ENCODE assay signal across 15 cellular contexts in the genomic region with DNA sequence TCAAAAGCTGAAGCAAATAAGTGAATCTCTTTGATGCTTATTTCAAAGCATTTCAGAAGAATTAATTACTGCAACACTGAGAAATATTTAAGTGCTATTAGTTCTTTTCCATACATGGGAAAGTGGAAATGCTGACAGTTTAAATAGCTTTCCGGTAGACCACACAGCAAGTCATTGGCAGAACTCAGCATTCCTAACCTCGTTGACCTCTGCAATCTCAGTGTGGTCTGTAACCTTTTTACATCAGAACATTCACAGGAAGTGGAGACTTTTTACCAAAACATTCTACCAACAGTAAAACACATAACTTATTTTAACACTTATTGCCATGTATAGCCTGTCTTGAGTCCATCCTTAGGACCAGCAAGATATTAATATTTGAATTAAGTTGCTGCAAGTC.
DNase-seq lines count a peak whose midpoint lies in the region; ATAC-seq and TF ChIP-seq lines count a peak whose summit lies in the region.
"Had no signal": no experiment of that assay in that cellular context is flagged by ENCODE, and none has a peak within 500 bp of the region (broad histone marks: within the 10 kb centered on the region; RNA-seq: fewer than 3 reads in every experiment).

No MANE protein-coding gene starts in this region.

- DNase-seq in DND-41 (no peak), SJCRH30 (peak; percentile 38 to 62), fibroblast of pulmonary artery (ENCODE audit: low read depth) (peak; percentile 51), nephron progenitor cell (peak; percentile 8)
- DNase-seq in CD4-positive, alpha-beta T cell, result no peak
- DNase-seq in activated CD8-positive, alpha-beta memory T cell treated with anti-CD3 and anti-CD28 coated beads for 24 hours, result no peak
- DNase-seq: ACHN; activated B cell treated with CpG ODN at 0.5 μM for 24 hours; CD8-positive, alpha-beta memory T cell; NCI-H2029 treated with DMSO at 0.1 percent for 48 hours; T-helper 1 cell had no signal

- no peaks in the 10 kb centered on the region for H3K27me3 ChIP-seq in DND-41 (ENCODE audit: insufficient read depth, low read length, poor library complexity)
- H3K27me3 ChIP-seq in SJCRH30, result no peaks in the 10 kb centered on the region
- H3K27me3 ChIP-seq in CD4-positive, alpha-beta T cell (ENCODE audit: control insufficient read depth, insufficient read depth, low read length), result no peaks in the 10 kb centered on the region
- H3K27me3 ChIP-seq: suprapubic skin had no signal

- H3K4me1 Mint-ChIP-seq in nephron progenitor cell, result peaks cover 17% of the 10 kb centered on the region
- no peaks in the 10 kb centered on the region for H3K4me1 Mint-ChIP-seq in CD4-positive, alpha-beta T cell (ENCODE audit: low read depth)
- H3K4me1 Mint-ChIP-seq: activated B cell treated with CpG ODN at 0.5 μM for 24 hours; CD8-positive, alpha-beta memory T cell; memory B cell had no signal

- H3K27ac ChIP-seq in DND-41 (ENCODE audit: low read length) (no peak overlapping the region), SJCRH30 (peak overlapping the region; percentile 28; the same call in 1 of the 2 replicates)
- H3K27ac ChIP-seq in CD4-positive, alpha-beta T cell (ENCODE audit: low read depth, low read length), result no peak overlapping the region
- H3K27ac ChIP-seq: suprapubic skin had no signal

- H3K27me3 Mint-ChIP-seq in nephron progenitor cell (ENCODE audit: low read depth, poor library complexity), result no peaks in the 10 kb centered on the region
- no peaks in the 10 kb centered on the region for H3K27me3 Mint-ChIP-seq in CD4-positive, alpha-beta T cell

- no peaks in the 10 kb centered on the region for H4K20me1 ChIP-seq in DND-41 (ENCODE audit: insufficient read depth, low read length)

- intact Hi-C loops in CD4-positive, alpha-beta T cell (cut with DNase I, micrococcal nuclease), result no loop called here

- no peak for TF ChIP-seq CTCF in DND-41 (IDR thresholded peaks at IDR 0.05; ENCODE audit: borderline replicate concordance, extremely low read depth, low read length, poor library complexity, severe bottlenecking)
- no peak for TF ChIP-seq CTCF in fibroblast of pulmonary artery (IDR thresholded peaks at IDR 0.05; ENCODE audit: low read length, missing control alignments)
- TF ChIP-seq CTCF in nephron progenitor cell (IDR thresholded peaks at IDR 0.05), result no peak
- TF ChIP-seq CTCF in CD4-positive, alpha-beta T cell (IDR thresholded peaks at IDR 0.05), result no peak

- H3K27ac Mint-ChIP-seq in nephron progenitor cell, result no peak overlapping the region
- no peak overlapping the region for H3K27ac Mint-ChIP-seq in CD4-positive, alpha-beta T cell
- H3K27ac Mint-ChIP-seq: activated B cell treated with CpG ODN at 0.5 μM for 24 hours; CD8-positive, alpha-beta memory T cell; memory B cell had no signal

- H3K9me3 ChIP-seq in DND-41 (ENCODE audit: insufficient read depth, low read length, severe bottlenecking), result no peaks in the 10 kb centered on the region
- no peaks in the 10 kb centered on the region for H3K9me3 ChIP-seq in SJCRH30 (replicated peaks)
- H3K9me3 ChIP-seq in CD4-positive, alpha-beta T cell (ENCODE audit: control insufficient read depth, low read length), result no peaks in the 10 kb centered on the region
- H3K9me3 ChIP-seq: suprapubic skin had no signal

- no peak overlapping the region for H3K4me2 ChIP-seq in DND-41 (ENCODE audit: insufficient read depth, low read length)

- H3K4me3 ChIP-seq in DND-41 (ENCODE audit: low read depth in 1 of 2, low read length in 2 of 2) (no peak overlapping the region), SJCRH30 (no peak overlapping the region), fibroblast of pulmonary artery (replicated peaks; ENCODE audit: low read depth, low read length) (no peak overlapping the region)
- H3K4me3 ChIP-seq: suprapubic skin had no signal

- H3K4me1 ChIP-seq in DND-41 (ENCODE audit: insufficient read depth, low read length), result peaks cover 11% of the 10 kb centered on the region
- peaks cover 15% of the 10 kb centered on the region for H3K4me1 ChIP-seq in SJCRH30
- H3K4me1 ChIP-seq: suprapubic skin had no signal

- H3K9ac ChIP-seq in DND-41 (ENCODE audit: low read depth, low read length), result no peak overlapping the region

- ATAC-seq in DND-41 (ENCODE audit: insufficient read depth, low read depth), result peak; percentile 55; the same call in 2 of the 3 replicates
- ATAC-seq in HG02571 (IDR thresholded peaks at IDR 0.05; ENCODE audit: unreplicated experiment), result no peak
- ATAC-seq in GM21360 (IDR thresholded peaks at IDR 0.05; ENCODE audit: unreplicated experiment), result no peak
- no peak for ATAC-seq in CD4-positive, alpha-beta T cell (ENCODE audit: poor library complexity)

- H3K36me3 ChIP-seq in DND-41 (ENCODE audit: insufficient read depth, low read length) (no peaks in the 10 kb centered on the region), SJCRH30 (no peaks in the 10 kb centered on the region)
- H3K36me3 ChIP-seq: suprapubic skin had no signal

- H3K36me3 Mint-ChIP-seq in nephron progenitor cell (ENCODE audit: low read depth), result no peaks in the 10 kb centered on the region
- H3K36me3 Mint-ChIP-seq in CD4-positive, alpha-beta T cell (ENCODE audit: low read depth), result no peaks in the 10 kb centered on the region
- H3K36me3 Mint-ChIP-seq: CD8-positive, alpha-beta memory T cell; memory B cell had no signal

- H2AFZ ChIP-seq in DND-41 (ENCODE audit: low read depth, low read length), result 0 out of 2 replicates have a peak overlapping the region, but pooled peaks have one; percentile 1

- POLR2A ChIA-PET in CD4-positive, alpha-beta T cell (lab: Charles Lee), result no interaction called here

- H3K9me3 Mint-ChIP-seq in nephron progenitor cell, result no peaks in the 10 kb centered on the region
- H3K9me3 Mint-ChIP-seq in CD4-positive, alpha-beta T cell, result no peaks in the 10 kb centered on the region
- H3K9me3 Mint-ChIP-seq: activated B cell treated with CpG ODN at 0.5 μM for 24 hours; CD8-positive, alpha-beta memory T cell; memory B cell had no signal

- CTCF ChIA-PET in CD4-positive, alpha-beta T cell (lab: Charles Lee), result no interaction called here

- no peak overlapping the region for H3K4me3 Mint-ChIP-seq in nephron progenitor cell
- H3K4me3 Mint-ChIP-seq in CD4-positive, alpha-beta T cell, result no peak overlapping the region
- H3K4me3 Mint-ChIP-seq: activated B cell treated with CpG ODN at 0.5 μM for 24 hours; CD8-positive, alpha-beta memory T cell; memory B cell had no signal

- no peaks in the 10 kb centered on the region for H3K79me2 ChIP-seq in DND-41 (ENCODE audit: insufficient read depth, low read length)

Comparison
In these comparisons a context has a peak if more than half of its experiments do, and no peak if none do; other contexts are left out.
1. DNase-seq: peak in SJCRH30 (2 of 2), fibroblast of pulmonary artery (single experiment) and nephron progenitor cell (single experiment); none in DND-41 (single experiment), CD4-positive, alpha-beta T cell (0 of 10) and activated CD8-positive, alpha-beta memory T cell treated with anti-CD3 and anti-CD28 coated beads for 24 hours (single experiment).